ENCODE assay signal across 9 cellular contexts in the genomic region with DNA sequence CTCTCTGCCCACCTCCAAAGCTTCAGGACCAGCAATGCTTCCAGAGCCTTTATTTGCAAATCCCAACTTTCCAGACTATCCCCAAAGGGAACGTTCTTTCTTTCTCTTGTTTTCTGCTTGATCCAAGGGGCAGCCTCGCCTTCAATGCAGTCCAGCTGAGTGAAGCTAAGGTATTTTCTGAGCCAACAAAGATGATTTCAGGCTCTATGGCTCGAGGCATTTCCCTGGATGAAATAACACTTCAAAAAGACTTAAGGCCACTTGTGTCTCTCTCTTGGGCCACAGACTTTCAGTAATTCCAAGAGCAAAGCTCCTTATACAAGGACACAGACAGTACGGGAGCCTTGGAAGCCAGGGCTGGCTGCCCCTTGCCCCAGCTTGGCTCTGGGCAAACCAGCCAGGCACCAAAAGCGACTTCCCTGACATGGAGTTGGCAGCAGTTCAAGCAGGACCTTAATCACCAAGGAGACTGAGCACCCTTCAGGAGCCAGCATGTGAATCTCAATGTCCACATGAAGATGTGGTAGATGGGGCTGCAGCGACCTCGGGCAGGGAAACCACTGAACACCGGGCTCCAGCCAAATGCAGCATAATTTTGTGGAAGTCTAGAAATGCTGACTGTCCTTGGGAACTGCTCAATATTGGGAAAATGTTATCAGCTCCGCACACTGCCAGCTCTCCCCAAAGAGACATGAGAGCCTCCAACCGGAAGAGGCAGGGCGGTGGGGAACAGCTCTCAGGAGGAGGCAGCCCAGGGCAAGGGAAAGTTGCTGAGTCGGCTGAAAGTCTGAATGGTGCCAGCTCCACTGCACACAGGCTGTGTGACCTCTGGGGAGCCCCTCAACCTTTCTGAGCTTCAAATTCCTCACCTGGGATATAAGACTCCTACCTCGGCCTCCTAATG. TPM values are rescaled to one million over a fixed set of nuclear protein-coding genes. Genes with fewer than 3 reads are reported as not detected.
DNase-seq lines count a peak whose midpoint lies in the region; ATAC-seq and TF ChIP-seq lines count a peak whose summit lies in the region.
"Had no signal": no experiment of that assay in that cellular context is flagged by ENCODE, and none has a peak within 500 bp of the region (broad histone marks: within the 10 kb centered on the region; RNA-seq: fewer than 3 reads in every experiment).

No MANE protein-coding gene starts in this region.

- H3K4me3 ChIP-seq in HUES6 (ENCODE audit: low read depth, low read length) (no peak overlapping the region), liver (ENCODE audit: low read depth in 1 of 3, low read length in 3 of 3) (no peak overlapping the region), subcutaneous abdominal adipose tissue (ENCODE audit: low read depth in 1 of 5, low read length in 5 of 5) (peak overlapping the region in 4 of 5 donors; percentile 6 to 29 (median 12))

- TF ChIP-seq CTCF in liver (IDR thresholded peaks at IDR 0.05; ENCODE audit: low read depth, low read length, missing input control): no peak

- CTCF ChIA-PET in activated CD4-positive, alpha-beta memory T cell treated with anti-CD3 and anti-CD28 coated beads for 36 hours (lab: Charles Lee): interaction anchor here (0.9 to 2.5 kb wide), 9 partner anchors 11 to 186 kb away, joined by 3 to 15 read pairs (median 6); partner anchors contain the start of gene CMTM4

- TF ChIP-seq RAD21 in liver (IDR thresholded peaks at IDR 0.05): no peak

- no peaks in the 10 kb centered on the region for H3K27me3 Mint-ChIP-seq in activated CD4-positive, alpha-beta memory T cell treated with anti-CD3 and anti-CD28 coated beads for 36 hours

- no peak for ATAC-seq in GM18870 (IDR thresholded peaks at IDR 0.05; ENCODE audit: unreplicated experiment)
- no peak for ATAC-seq in GM18873 (IDR thresholded peaks at IDR 0.05; ENCODE audit: low FRiP score, unreplicated experiment)

- peaks cover 19% of the 10 kb centered on the region for H3K4me1 Mint-ChIP-seq in activated CD4-positive, alpha-beta memory T cell treated with anti-CD3 and anti-CD28 coated beads for 36 hours (ENCODE audit: low read depth)

- H3K4me3 Mint-ChIP-seq in activated CD4-positive, alpha-beta memory T cell treated with anti-CD3 and anti-CD28 coated beads for 36 hours: no peak overlapping the region

- H3K4me1 ChIP-seq in HUES6 (ENCODE audit: control insufficient read depth, insufficient read depth, low read length) (peaks cover 34% of the 10 kb centered on the region), liver (ENCODE audit: control insufficient read depth in 4 of 4, insufficient read depth in 4 of 4, low read length in 3 of 4) (peaks cover 26 to 59% (median 46%) of the 10 kb centered on the region in 4 donors), subcutaneous abdominal adipose tissue (ENCODE audit: control insufficient read depth in 5 of 5, insufficient read depth in 5 of 5, low read length in 5 of 5) (peaks cover 22 to 71% (median 65%) of the 10 kb centered on the region in 5 donors)

- intact Hi-C loops in activated CD4-positive, alpha-beta memory T cell treated with anti-CD3 and anti-CD28 coated beads for 36 hours (cut with micrococcal nuclease): no loop called here

- DNase-seq in astrocyte of the hippocampus (ENCODE audit: low read depth, low spot score): peak; percentile 62
- no peak for DNase-seq in activated CD4-positive, alpha-beta memory T cell treated with anti-CD3 and anti-CD28 coated beads for 36 hours
- no peak for DNase-seq in stimulated activated CD4-positive, alpha-beta T cell treated with anti-CD3 and anti-CD28 coated beads, Interleukin-12 subunit alpha, Interleukin-12 subunit beta, amount 100 ng/mL, for 4 hours
- DNase-seq: NCI-H2227 treated with DMSO at 0.1 percent for 48 hours had no signal

- no peaks in the 10 kb centered on the region for H3K9me3 Mint-ChIP-seq in activated CD4-positive, alpha-beta memory T cell treated with anti-CD3 and anti-CD28 coated beads for 36 hours

- peak overlapping the region; percentile 4; the same call in 1 of the 2 replicates for H3K27ac ChIP-seq in HUES6 (ENCODE audit: low read depth, low read length)
- H3K27ac ChIP-seq in liver (ENCODE audit: low read depth in 1 of 2, low read length in 2 of 2): peak overlapping the region; percentile 62 to 85
- H3K27ac ChIP-seq in subcutaneous abdominal adipose tissue (ENCODE audit: low read depth, low read length): peak overlapping the region; percentile 91

- H3K36me3 Mint-ChIP-seq in activated CD4-positive, alpha-beta memory T cell treated with anti-CD3 and anti-CD28 coated beads for 36 hours: no peaks in the 10 kb centered on the region

- H3K9me3 ChIP-seq in HUES6 (ENCODE audit: control insufficient read depth, insufficient read depth, low read depth, low read length) (peaks cover 4% of the 10 kb centered on the region; the same call in 1 of the 2 replicates), liver (ENCODE audit: control insufficient read depth in 4 of 4, low read length in 3 of 4) (no peaks in the 10 kb centered on the region), subcutaneous abdominal adipose tissue (ENCODE audit: control insufficient read depth in 5 of 5, low read length in 5 of 5) (no peaks in the 10 kb centered on the region)

- WGBS in liver: 59% methylated on average over 13 of the region's 13 CpGs

- H3K9ac ChIP-seq in HUES6 (ENCODE audit: low read length): peak overlapping the region; percentile 30
- no peak overlapping the region for H3K9ac ChIP-seq in liver (ENCODE audit: low read depth in 1 of 2, low read length in 2 of 2)
- peak overlapping the region; percentile 12 to 71 (median 43) for H3K9ac ChIP-seq in subcutaneous abdominal adipose tissue (ENCODE audit: low read length in 5 of 5)

- H3K36me3 ChIP-seq in HUES6 (ENCODE audit: control insufficient read depth, insufficient read depth, low read length) (no peaks in the 10 kb centered on the region), liver (ENCODE audit: control insufficient read depth in 4 of 4, insufficient read depth in 3 of 4, low read depth in 1 of 4, low read length in 3 of 4) (no peaks in the 10 kb centered on the region), subcutaneous abdominal adipose tissue (ENCODE audit: control insufficient read depth in 5 of 5, insufficient read depth in 5 of 5, low read length in 5 of 5) (peaks cover 0 to 40% (median 27%) of the 10 kb centered on the region in 5 donors)

- no peak overlapping the region for H3K27ac Mint-ChIP-seq in activated CD4-positive, alpha-beta memory T cell treated with anti-CD3 and anti-CD28 coated beads for 36 hours

- POLR2A ChIA-PET in activated CD4-positive, alpha-beta memory T cell treated with anti-CD3 and anti-CD28 coated beads for 36 hours (lab: Charles Lee): no interaction called here

- H3K27me3 ChIP-seq in HUES6 (ENCODE audit: control insufficient read depth, insufficient read depth, low read length) (no peaks in the 10 kb centered on the region), liver (ENCODE audit: control insufficient read depth in 4 of 4, insufficient read depth in 4 of 4, low read length in 3 of 4) (no peaks in the 10 kb centered on the region), subcutaneous abdominal adipose tissue (ENCODE audit: control insufficient read depth in 5 of 5, insufficient read depth in 4 of 5, low read length in 5 of 5) (no peaks in the 10 kb centered on the region)

TF ChIP-seq in liver, 16 proteins besides CTCF, POLR2A, EP300 and RAD21:
- TF ChIP-seq JUND (IDR thresholded peaks at IDR 0.05) (no peak), GABPA (IDR thresholded peaks at IDR 0.05 in 1 of 2, conservative IDR thresholded peaks at IDR 0.05 in 1 of 2) (no peak), SP1 (IDR thresholded peaks at IDR 0.05) (peak; percentile 44), FOXA2 (IDR thresholded peaks at IDR 0.05) (no peak), NR2F2 (IDR thresholded peaks at IDR 0.05) (peak; percentile 52), HNF4A (conservative IDR thresholded peaks at IDR 0.05) (no peak)
- TF ChIP-seq, protein P1, sequence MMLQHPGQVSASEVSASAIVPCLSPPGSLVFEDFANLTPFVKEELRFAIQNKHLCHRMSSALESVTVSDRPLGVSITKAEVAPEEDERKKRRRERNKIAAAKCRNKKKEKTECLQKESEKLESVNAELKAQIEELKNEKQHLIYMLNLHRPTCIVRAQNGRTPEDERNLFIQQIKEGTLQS (IDR thresholded peaks at IDR 0.05): no peak
- TF ChIP-seq, protein P2, sequence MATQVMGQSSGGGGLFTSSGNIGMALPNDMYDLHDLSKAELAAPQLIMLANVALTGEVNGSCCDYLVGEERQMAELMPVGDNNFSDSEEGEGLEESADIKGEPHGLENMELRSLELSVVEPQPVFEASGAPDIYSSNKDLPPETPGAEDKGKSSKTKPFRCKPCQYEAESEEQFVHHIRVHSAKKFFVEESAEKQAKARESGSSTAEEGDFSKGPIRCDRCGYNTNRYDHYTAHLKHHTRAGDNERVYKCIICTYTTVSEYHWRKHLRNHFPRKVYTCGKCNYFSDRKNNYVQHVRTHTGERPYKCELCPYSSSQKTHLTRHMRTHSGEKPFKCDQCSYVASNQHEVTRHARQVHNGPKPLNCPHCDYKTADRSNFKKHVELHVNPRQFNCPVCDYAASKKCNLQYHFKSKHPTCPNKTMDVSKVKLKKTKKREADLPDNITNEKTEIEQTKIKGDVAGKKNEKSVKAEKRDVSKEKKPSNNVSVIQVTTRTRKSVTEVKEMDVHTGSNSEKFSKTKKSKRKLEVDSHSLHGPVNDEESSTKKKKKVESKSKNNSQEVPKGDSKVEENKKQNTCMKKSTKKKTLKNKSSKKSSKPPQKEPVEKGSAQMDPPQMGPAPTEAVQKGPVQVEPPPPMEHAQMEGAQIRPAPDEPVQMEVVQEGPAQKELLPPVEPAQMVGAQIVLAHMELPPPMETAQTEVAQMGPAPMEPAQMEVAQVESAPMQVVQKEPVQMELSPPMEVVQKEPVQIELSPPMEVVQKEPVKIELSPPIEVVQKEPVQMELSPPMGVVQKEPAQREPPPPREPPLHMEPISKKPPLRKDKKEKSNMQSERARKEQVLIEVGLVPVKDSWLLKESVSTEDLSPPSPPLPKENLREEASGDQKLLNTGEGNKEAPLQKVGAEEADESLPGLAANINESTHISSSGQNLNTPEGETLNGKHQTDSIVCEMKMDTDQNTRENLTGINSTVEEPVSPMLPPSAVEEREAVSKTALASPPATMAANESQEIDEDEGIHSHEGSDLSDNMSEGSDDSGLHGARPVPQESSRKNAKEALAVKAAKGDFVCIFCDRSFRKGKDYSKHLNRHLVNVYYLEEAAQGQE (IDR thresholded peaks at IDR 0.05): no peak

RNA-seq across cellular contexts. Expression of gene TK2, which starts 39.0 kb away (rescaled TPM):
- total RNA-seq in liver: 10 to 100 TPM; 10.5 to 31.9 TPM
- polyA plus RNA-seq in liver: 10 to 100 TPM; 19.5 to 22.5 TPM
- 1 to 10 TPM; 5.4 to 5.8 TPM for total RNA-seq in activated CD4-positive, alpha-beta memory T cell treated with anti-CD3 and anti-CD28 coated beads for 36 hours

RNA-seq across cellular contexts. Expression of gene CKLF, which starts 41.4 kb away (rescaled TPM):
- 10 to 100 TPM in 1 of 2 donors, 1 to 10 TPM in 1; 9.5 to 36.1 TPM for total RNA-seq in liver
- polyA plus RNA-seq in liver: 10 to 100 TPM; 19.3 to 23.6 TPM
- total RNA-seq in activated CD4-positive, alpha-beta memory T cell treated with anti-CD3 and anti-CD28 coated beads for 36 hours: 100 to 1,000 TPM; 167 to 173 TPM

RNA-seq across cellular contexts. Expression of gene CMTM1, which starts 55.3 kb away (rescaled TPM):
- total RNA-seq in liver: under 1 TPM; 0.33 to 0.84 TPM
- under 1 TPM; 0.32 to 0.64 TPM for polyA plus RNA-seq in liver
- 10 to 100 TPM; 10.1 to 11.5 TPM for total RNA-seq in activated CD4-positive, alpha-beta memory T cell treated with anti-CD3 and anti-CD28 coated beads for 36 hours

Comparison
In these comparisons a context has a peak if more than half of its experiments do, and no peak if none do; other contexts are left out.
1. H3K27ac ChIP-seq: peak in every context shown above with its lines; median percentile 91 in subcutaneous abdominal adipose tissue; 74 in liver; 4 in HUES6.
2. H3K4me3 ChIP-seq: peak in subcutaneous abdominal adipose tissue (4 of 5); none in HUES6 (single experiment) and liver (0 of 3).
3. H3K9ac ChIP-seq: peak in HUES6 (single experiment) and subcutaneous abdominal adipose tissue (5 of 5); none in liver (0 of 2).
4. RNA of gene CKLF, which starts 41.4 kb away (total RNA-seq): 167 to 173 TPM in activated CD4-positive, alpha-beta memory T cell treated with anti-CD3 and anti-CD28 coated beads for 36 hours; 9.5 to 36.1 TPM in liver; every median in the first group is over 4 times any median in the second.
5. RNA of gene CMTM1, which starts 55.3 kb away (total RNA-seq): 10.1 to 11.5 TPM in activated CD4-positive, alpha-beta memory T cell treated with anti-CD3 and anti-CD28 coated beads for 36 hours; 0.33 to 0.84 TPM in liver; every median in the first group is over 4 times any median in the second.